ENCODE assay signal across 1 cellular context in genomic region chr10:86399514-86399878, GRCh38.
TF ChIP-seq lines count a peak whose summit lies in the region.

No MANE protein-coding gene starts in this region.

TF ChIP-seq in H1, 55 proteins besides CTCF, POLR2A, EP300 and RAD21:
- TF ChIP-seq SAP30 (IDR thresholded peaks at IDR 0.05; ENCODE audit: insufficient read depth, insufficient replicate concordance, low read length) (no peak), BCL11A (IDR thresholded peaks at IDR 0.05; ENCODE audit: low read depth in 2 of 2, low read length in 2 of 2) (no peak), CHD2 (IDR thresholded peaks at IDR 0.05; ENCODE audit: low read length) (no peak), NANOG (IDR thresholded peaks at IDR 0.05; ENCODE audit: insufficient read depth, low read depth, low read length, poor library complexity, severe bottlenecking) (no peak), SIX5 (IDR thresholded peaks at IDR 0.05; ENCODE audit: low read depth, low read length) (no peak), JUN (IDR thresholded peaks at IDR 0.05; ENCODE audit: low read depth, low read length) (no peak), KDM1A (IDR thresholded peaks at IDR 0.05; ENCODE audit: borderline replicate concordance, low read length) (no peak), CBX5 (IDR thresholded peaks at IDR 0.05; ENCODE audit: low read depth, low read length) (no peak)
